ENCODE assay signal across 12 cellular contexts in genomic region chr11:84227970-84228369, GRCh38.
DNase-seq lines count a peak whose midpoint lies in the region; ATAC-seq and TF ChIP-seq lines count a peak whose summit lies in the region.
"Had no signal": no experiment of that assay in that cellular context is flagged by ENCODE, and none has a peak within 500 bp of the region (broad histone marks: within the 10 kb centered on the region; RNA-seq: fewer than 3 reads in every experiment).

No MANE protein-coding gene starts in this region.

- H3K27me3 ChIP-seq in IMR-90 (ENCODE audit: control insufficient read depth, insufficient read depth, low read length) (no peaks in the 10 kb centered on the region), foreskin keratinocyte (no peaks in the 10 kb centered on the region), aorta (ENCODE audit: control insufficient read depth in 1 of 2, insufficient read depth in 2 of 2, low read length in 1 of 2) (no peaks in the 10 kb centered on the region)
- H3K27me3 ChIP-seq: BLaER1 treated with 17β-estradiol and CSF1 and Interleukin-3, amounts not matched to agents 10 nM and 100 nM had no signal

- no peaks in the 10 kb centered on the region for H3K9me3 Mint-ChIP-seq in brain
- H3K9me3 Mint-ChIP-seq: GM23338 had no signal

- H3K4me1 ChIP-seq in IMR-90 (ENCODE audit: control insufficient read depth, insufficient read depth, low read length) (no peaks in the 10 kb centered on the region), foreskin keratinocyte (no peaks in the 10 kb centered on the region), aorta (ENCODE audit: control insufficient read depth in 1 of 2, insufficient read depth in 2 of 2, low read length in 2 of 2) (no peaks in the 10 kb centered on the region)
- H3K4me1 ChIP-seq: BLaER1 treated with 17β-estradiol and CSF1 and Interleukin-3, amounts not matched to agents 10 nM and 100 nM; HAP-1 had no signal

- no peaks in the 10 kb centered on the region for H4K20me1 ChIP-seq in IMR-90 (ENCODE audit: insufficient read depth, low read length)
- H4K20me1 ChIP-seq: BLaER1 treated with 17β-estradiol and CSF1 and Interleukin-3, amounts not matched to agents 10 nM and 100 nM had no signal

- H3K27ac Mint-ChIP-seq in brain, result peak overlapping the region in 3 of 5 experiments; percentile 5 to 34 (median 25)
- H3K27ac Mint-ChIP-seq: CD4-positive, CD25-positive, alpha-beta regulatory T cell; GM23338; IgD-negative memory B cell had no signal

- H2BK5ac ChIP-seq in IMR-90 (ENCODE audit: low read depth, low read length, poor library complexity, severe bottlenecking), result no peak overlapping the region

- H4K91ac ChIP-seq in IMR-90 (ENCODE audit: insufficient read depth, low read depth, low read length), result no peak overlapping the region

- no peak overlapping the region for H3K9ac ChIP-seq in IMR-90 (ENCODE audit: low read depth, low read length)
- H3K9ac ChIP-seq: BLaER1 treated with 17β-estradiol and CSF1 and Interleukin-3, amounts not matched to agents 10 nM and 100 nM had no signal

- CTCF ChIA-PET in IMR-90 (lab: Yijun Ruan, JAX), result no interaction called here

- intact Hi-C loops in IMR-90 (cut with micrococcal nuclease), result no loop called here
- intact Hi-C loops in aorta (cut with DNase I), result no loop called here

- in situ Hi-C loops in IMR-90 (cut with MboI; ENCODE audit: low sequenced_read_pairs), result no loop called here

- dilution Hi-C loops in IMR-90 (cut with HindIII; ENCODE audit: low sequenced_read_pairs, unreplicated experiment), result no loop called here

- no peak for DNase-seq in IMR-90
- no peak for DNase-seq in foreskin keratinocyte
- DNase-seq in aorta, result no peak
- DNase-seq in occipital lobe (lab: John Stamatoyannopoulos, UW), result no peak
- no peak for DNase-seq in activated T-cell treated with anti-CD3 and anti-CD28 coated beads for 4 hours
- no peak for DNase-seq in GOT3 (lab: John Stamatoyannopoulos, UW)
- DNase-seq: CD4-positive, CD25-positive, alpha-beta regulatory T cell had no signal

- no peaks in the 10 kb centered on the region for H3K79me1 ChIP-seq in IMR-90 (ENCODE audit: low read depth in 1 of 2, low read length in 2 of 2)

- POLR2A ChIA-PET in IMR-90 (lab: Charles Lee; ENCODE audit: unreplicated experiment), result no interaction called here

- no peak overlapping the region for H4K8ac ChIP-seq in IMR-90 (ENCODE audit: low read depth in 2 of 2, low read length in 2 of 2)

- no peaks in the 10 kb centered on the region for H3K9me3 ChIP-seq in IMR-90 (ENCODE audit: control insufficient read depth, insufficient read depth, low read length)
- H3K9me3 ChIP-seq in aorta (ENCODE audit: control insufficient read depth, low read length), result no peaks in the 10 kb centered on the region
- H3K9me3 ChIP-seq: BLaER1 treated with 17β-estradiol and CSF1 and Interleukin-3, amounts not matched to agents 10 nM and 100 nM; HAP-1 had no signal

- no TSS peak for BruUV-seq in IMR-90 (replicated peaks; lab: Mats Ljungman, UMichigan)

- H2BK15ac ChIP-seq in IMR-90 (ENCODE audit: low read depth, low read length), result no peak overlapping the region

- no peaks in the 10 kb centered on the region for H3K27me3 Mint-ChIP-seq in brain
- H3K27me3 Mint-ChIP-seq: CD4-positive, CD25-positive, alpha-beta regulatory T cell had no signal

- H3K4me1 Mint-ChIP-seq in brain, result peaks cover 36% of the 10 kb centered on the region
- H3K4me1 Mint-ChIP-seq: CD4-positive, CD25-positive, alpha-beta regulatory T cell; GM23338; IgD-negative memory B cell had no signal

- no peak overlapping the region for H2BK120ac ChIP-seq in IMR-90 (ENCODE audit: low read depth, low read length)

- H2BK20ac ChIP-seq in IMR-90 (ENCODE audit: low read depth, low read length), result no peak overlapping the region

- no peak overlapping the region for H3K14ac ChIP-seq in IMR-90 (replicated peaks; ENCODE audit: low read depth, low read length)

- WGBS in IMR-90 (ENCODE audit: extremely low coverage in 2 of 2, insufficient read length in 1 of 2), 2 experiments, result no CpG with 5 or more reads among the region's 1 CpG
- 52 to 58% methylated on average over 1 of the region's 1 CpG for WGBS in aorta, 2 donors

- H3K27ac ChIP-seq in IMR-90 (ENCODE audit: insufficient read depth, low read length) (no peak overlapping the region), foreskin keratinocyte (no peak overlapping the region), aorta (ENCODE audit: low read depth in 1 of 2, low read length in 2 of 2) (no peak overlapping the region)
- H3K27ac ChIP-seq: BLaER1 treated with 17β-estradiol and CSF1 and Interleukin-3, amounts not matched to agents 10 nM and 100 nM had no signal

- no peak overlapping the region for H3K18ac ChIP-seq in IMR-90 (ENCODE audit: low read depth, low read length)

- no peaks in the 10 kb centered on the region for H3K36me3 ChIP-seq in IMR-90 (ENCODE audit: control insufficient read depth, insufficient read depth, low read length)
- H3K36me3 ChIP-seq in aorta (ENCODE audit: control insufficient read depth in 1 of 2, insufficient read depth in 2 of 2, low read length in 1 of 2), result no peaks in the 10 kb centered on the region
- H3K36me3 ChIP-seq: BLaER1 treated with 17β-estradiol and CSF1 and Interleukin-3, amounts not matched to agents 10 nM and 100 nM; HAP-1 had no signal

- TF ChIP-seq RAD21 in IMR-90 (IDR thresholded peaks at IDR 0.05; ENCODE audit: low read length), result no peak

- no peak for ATAC-seq in IMR-90 (ENCODE audit: low read depth)
- ATAC-seq in foreskin keratinocyte, result peak; percentile 41
- peak; percentile 40 for ATAC-seq in aorta (ENCODE audit: low FRiP score)
- ATAC-seq: GM23338 had no signal

- H3K36me3 Mint-ChIP-seq in brain, result no peaks in the 10 kb centered on the region
- H3K36me3 Mint-ChIP-seq: CD4-positive, CD25-positive, alpha-beta regulatory T cell; IgD-negative memory B cell had no signal

- H3K4me3 ChIP-seq in IMR-90 (ENCODE audit: insufficient read depth, low read depth, low read length) (no peak overlapping the region), aorta (ENCODE audit: low read length in 2 of 2) (no peak overlapping the region)
- H3K4me3 ChIP-seq: BLaER1 treated with 17β-estradiol and CSF1 and Interleukin-3, amounts not matched to agents 10 nM and 100 nM; GM23338; HAP-1 had no signal

- H3K9me1 ChIP-seq in IMR-90 (ENCODE audit: insufficient read depth, low read length), result no peaks in the 10 kb centered on the region

- H4K5ac ChIP-seq in IMR-90 (ENCODE audit: low read depth, low read length), result no peak overlapping the region

- H2AFZ ChIP-seq in IMR-90 (replicated peaks; ENCODE audit: low read length, poor library complexity), result no peak overlapping the region
- H2AFZ ChIP-seq: GM23338 had no signal

- no peak overlapping the region for H3K23ac ChIP-seq in IMR-90 (ENCODE audit: low read depth, low read length)

- no peak overlapping the region for H2AK9ac ChIP-seq in IMR-90 (replicated peaks; ENCODE audit: low read depth, low read length, poor library complexity)

- no peak for TF ChIP-seq CTCF in IMR-90 (conservative IDR thresholded peaks at IDR 0.05; ENCODE audit: low read depth, low read length)
- no peak for TF ChIP-seq CTCF in brain (conservative IDR thresholded peaks at IDR 0.05)
- no peak for TF ChIP-seq CTCF in foreskin keratinocyte (conservative IDR thresholded peaks at IDR 0.05)

- H3K4ac ChIP-seq in IMR-90 (ENCODE audit: low read depth, low read length), result no peak overlapping the region

- H3K4me2 ChIP-seq in IMR-90 (ENCODE audit: low read depth, low read length), result no peak overlapping the region
- H3K4me2 ChIP-seq: BLaER1 treated with 17β-estradiol and CSF1 and Interleukin-3, amounts not matched to agents 10 nM and 100 nM; GM23338 had no signal

- H3K4me3 Mint-ChIP-seq in brain, result no peak overlapping the region
- H3K4me3 Mint-ChIP-seq: CD4-positive, CD25-positive, alpha-beta regulatory T cell; GM23338; IgD-negative memory B cell had no signal

- no peak for TF ChIP-seq POLR2A in IMR-90 (IDR thresholded peaks at IDR 0.05; ENCODE audit: low read depth, low read length)

- H2AK5ac ChIP-seq in IMR-90 (ENCODE audit: low read depth, low read length), result no peak overlapping the region

- H3K56ac ChIP-seq in IMR-90 (ENCODE audit: extremely low read depth, insufficient read depth, low read length), result no peak overlapping the region

TF ChIP-seq in IMR-90, 13 proteins besides CTCF, POLR2A, EP300 and RAD21:
- no peak for TF ChIP-seq CHD1 (IDR thresholded peaks at IDR 0.05; ENCODE audit: low read depth, low read length)
- no peak for TF ChIP-seq RCOR1 (IDR thresholded peaks at IDR 0.05; ENCODE audit: insufficient replicate concordance, low read length)
- TF ChIP-seq MAZ (IDR thresholded peaks at IDR 0.05; ENCODE audit: borderline replicate concordance, low read depth, low read length), result no peak
- 0 out of 2 replicates have a peak, but pooled peaks have one; percentile 31 for TF ChIP-seq CEBPB (IDR thresholded peaks at IDR 0.05; ENCODE audit: low read depth, low read length)
TF ChIP-seq in IMR-90: peak in this region for 1.
